21 cellular contexts compared by ENCODE assay signal in the genomic region with DNA sequence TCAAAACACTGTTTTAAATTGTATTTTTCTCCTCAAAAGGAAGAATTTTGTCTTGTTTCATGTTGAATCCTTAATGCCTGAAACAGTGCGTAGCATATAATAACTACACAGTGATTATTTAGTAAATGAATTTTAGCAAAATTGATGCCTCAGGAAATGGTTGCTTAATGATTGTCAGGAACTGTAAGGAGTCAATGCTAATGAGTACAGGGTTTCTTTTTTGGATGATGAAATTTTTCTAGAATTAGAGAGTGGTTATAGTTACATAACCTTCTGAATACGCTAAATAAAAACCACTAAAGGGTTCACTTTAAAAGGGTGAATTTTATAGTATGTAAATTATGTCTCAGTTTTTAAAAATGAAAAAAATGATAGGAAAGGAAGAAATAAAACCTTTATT. TPM values are rescaled to one million over a fixed set of nuclear protein-coding genes. Genes with fewer than 3 reads are reported as not detected.
"Had no signal": no experiment of that assay in that cellular context is flagged by ENCODE, and none has a peak within 500 bp of the region (broad histone marks: within the 10 kb centered on the region; RNA-seq: fewer than 3 reads in every experiment).

No MANE protein-coding gene starts in this region.

- H3K27me3 Mint-ChIP-seq: activated CD4-positive, alpha-beta T cell treated with anti-CD3 and anti-CD28 coated beads, Interleukin-2, amount 10 ng/mL, durations not matched to agents 7 days and 5 days; activated naive CD4-positive, alpha-beta T cell treated with anti-CD3 and anti-CD28 coated beads, Interleukin-2, amount 50 U/mL, for 24 hours had no signal

- H3K4me3 Mint-ChIP-seq: activated CD4-positive, alpha-beta T cell treated with anti-CD3 and anti-CD28 coated beads, Interleukin-2, amount 10 ng/mL, durations not matched to agents 7 days and 5 days; activated CD8-positive, alpha-beta T cell treated with anti-CD3 and anti-CD28 coated beads, Interleukin-2, amount 10 ng/mL, durations not matched to agents 7 days and 5 days; activated naive CD4-positive, alpha-beta T cell treated with anti-CD3 and anti-CD28 coated beads, Interleukin-2, amount 50 U/mL, for 24 hours; activated T-helper 1 cell treated with anti-CD3 and anti-CD28 coated beads, Interleukin-12 subunit alpha, Interleukin-12 subunit beta, Interleukin-2, Interleukin-4 antibody, amounts not matched to agents 30 ng/mL and 10 ng/mL and 1 ng/mL, durations not matched to agents 14 hours and 24 hours and 36 hours; nephron had no signal

- H3K4me3 ChIP-seq: body of pancreas, cardiac muscle cell, heart left ventricle, pancreas, thyroid gland had no signal

- H3K27ac ChIP-seq: body of pancreas, cardiac muscle cell, epithelial cell of prostate, heart left ventricle, pancreas, thyroid gland, WERI-Rb-1 had no signal

- H3K27ac Mint-ChIP-seq: activated CD4-positive, alpha-beta T cell treated with anti-CD3 and anti-CD28 coated beads, Interleukin-2, amount 10 ng/mL, durations not matched to agents 7 days and 5 days; activated CD8-positive, alpha-beta T cell treated with anti-CD3 and anti-CD28 coated beads, Interleukin-2, amount 10 ng/mL, durations not matched to agents 7 days and 5 days; activated naive CD4-positive, alpha-beta T cell treated with anti-CD3 and anti-CD28 coated beads, Interleukin-2, amount 50 U/mL, for 24 hours; activated T-helper 1 cell treated with anti-CD3 and anti-CD28 coated beads, Interleukin-12 subunit alpha, Interleukin-12 subunit beta, Interleukin-2, Interleukin-4 antibody, amounts not matched to agents 30 ng/mL and 10 ng/mL and 1 ng/mL, durations not matched to agents 14 hours and 24 hours and 36 hours; nephron had no signal

- H3K36me3 Mint-ChIP-seq: activated naive CD4-positive, alpha-beta T cell treated with anti-CD3 and anti-CD28 coated beads, Interleukin-2, amount 50 U/mL, for 24 hours had no signal

- H3K27me3 ChIP-seq: body of pancreas, cardiac muscle cell, heart left ventricle, pancreas, thyroid gland had no signal

- H3K36me3 ChIP-seq: cardiac muscle cell, heart left ventricle, pancreas, thyroid gland, WERI-Rb-1 had no signal

- H3K9me3 ChIP-seq: body of pancreas, heart left ventricle, pancreas, thyroid gland had no signal

- ATAC-seq: activated CD8-positive, alpha-beta T cell treated with anti-CD3 and anti-CD28 coated beads, Interleukin-2, amount 10 ng/mL, durations not matched to agents 7 days and 5 days; body of pancreas; heart left ventricle; left cardiac atrium; pancreas; right cardiac atrium; stimulated activated naive CD8-positive, alpha-beta T cell treated with anti-CD3 and anti-CD28 coated beads, Interleukin-15, Interleukin-2, amounts not matched to agents 100 U/mL and 50 U/mL, for 24 hours had no signal

- H3K4me1 ChIP-seq: body of pancreas, pancreas, thyroid gland had no signal

- H3K4me1 Mint-ChIP-seq: nephron had no signal

- DNase-seq: activated CD4-positive, alpha-beta T cell treated with anti-CD3 and anti-CD28 coated beads, Interleukin-2, amount 10 ng/mL, durations not matched to agents 7 days and 5 days; activated CD4-positive, CD25-positive, alpha-beta regulatory T cell treated with anti-CD3 and anti-CD28 coated beads, Interleukin-2, amount 50 U/mL, for 72 hours; activated CD8-positive, alpha-beta T cell treated with anti-CD3 and anti-CD28 coated beads, Interleukin-2, amount 10 ng/mL, durations not matched to agents 7 days and 5 days; activated gamma-delta T cell treated with Interleukin-2 at 50 U/mL for 16 hours; anterior cingulate cortex; body of pancreas; heart left ventricle; islet precursor cell; left cardiac atrium; pancreas; right cardiac atrium; stimulated activated CD4-positive, alpha-beta T cell treated with anti-CD3 and anti-CD28 coated beads, Interleukin-4, amount 100 ng/mL, for 4 hours; stimulated activated naive CD8-positive, alpha-beta T cell treated with anti-CD3 and anti-CD28 coated beads, Interleukin-15, Interleukin-2, amounts not matched to agents 100 U/mL and 50 U/mL, for 24 hours; substantia nigra; thyroid gland; WERI-Rb-1 had no signal

- H3K9me3 Mint-ChIP-seq: activated CD4-positive, alpha-beta T cell treated with anti-CD3 and anti-CD28 coated beads, Interleukin-2, amount 10 ng/mL, durations not matched to agents 7 days and 5 days; activated naive CD4-positive, alpha-beta T cell treated with anti-CD3 and anti-CD28 coated beads, Interleukin-2, amount 50 U/mL, for 24 hours; activated T-helper 1 cell treated with anti-CD3 and anti-CD28 coated beads, Interleukin-12 subunit alpha, Interleukin-12 subunit beta, Interleukin-2, Interleukin-4 antibody, amounts not matched to agents 30 ng/mL and 10 ng/mL and 1 ng/mL, durations not matched to agents 14 hours and 24 hours and 36 hours; nephron had no signal

RNA-seq across cellular contexts. Expression of a gene that starts 14.9 kb away (rescaled TPM):
- total RNA-seq: activated CD8-positive, alpha-beta T cell treated with anti-CD3 and anti-CD28 coated beads, Interleukin-2, amount 10 ng/mL, durations not matched to agents 7 days and 5 days; activated T-helper 1 cell treated with anti-CD3 and anti-CD28 coated beads, Interleukin-12 subunit alpha, Interleukin-12 subunit beta, Interleukin-2, Interleukin-4 antibody, amounts not matched to agents 30 ng/mL and 10 ng/mL and 1 ng/mL, durations not matched to agents 14 hours and 24 hours and 36 hours had no signal
